In the genomic region with DNA sequence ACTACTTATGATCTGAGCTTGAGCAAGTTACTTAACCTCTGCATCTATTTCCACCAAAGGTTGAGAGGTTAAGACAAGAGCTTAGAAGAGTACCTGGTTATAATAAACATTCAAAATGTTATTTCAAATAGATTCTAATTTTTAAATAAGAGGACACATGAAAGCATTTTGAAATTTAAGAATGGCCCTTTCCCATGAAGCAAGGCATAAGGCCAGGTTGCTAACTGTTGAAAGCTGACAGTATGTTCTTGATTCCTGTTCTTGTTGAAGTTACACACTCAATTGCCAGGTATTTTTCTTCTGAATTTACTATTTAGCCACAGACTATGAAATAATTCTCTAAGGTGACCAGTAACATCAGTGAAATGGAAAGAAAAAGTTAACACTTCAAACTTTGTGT, we compare ENCODE assay signal across 23 cellular contexts. TPM values are rescaled to one million over a fixed set of nuclear protein-coding genes. Genes with fewer than 3 reads are reported as not detected.
"Had no signal": no experiment of that assay in that cellular context is flagged by ENCODE, and none has a peak within 500 bp of the region (broad histone marks: within the 10 kb centered on the region; RNA-seq: fewer than 3 reads in every experiment).

No MANE protein-coding gene starts in this region.

- H2AFZ ChIP-seq: parathyroid adenoma had no signal

- ATAC-seq: activated T-helper 17 cell treated with anti-CD3 and anti-CD28 coated beads, Interleukin-2, amount 50 U/mL, for 72 hours; gastroesophageal sphincter; heart left ventricle; left lobe of liver; mucosa of descending colon; sciatic nerve; stimulated activated effector memory CD8-positive, alpha-beta T cell treated with anti-CD3 and anti-CD28 coated beads, Interleukin-12 subunit alpha, Interleukin-12 subunit beta, amount 100 ng/mL, for 72 hours; T-cell had no signal

- H3K27me3 Mint-ChIP-seq: activated B cell treated with CpG ODN at 0.5 μM for 24 hours; activated CD4-positive, alpha-beta T cell treated with anti-CD3 and anti-CD28 coated beads, Interleukin-2, amount 10 ng/mL, durations not matched to agents 24 days and 14 days; activated T-helper 17 cell treated with anti-CD3 and anti-CD28 coated beads, Interleukin-2, amount 50 U/mL, for 72 hours; naive B cell; T-cell; type B pancreatic cell had no signal

- DNase-seq: activated B cell treated with CpG ODN at 0.5 μM for 24 hours; activated CD4-positive, alpha-beta T cell treated with anti-CD3 and anti-CD28 coated beads, Interleukin-2, amount 10 ng/mL, durations not matched to agents 24 days and 14 days; activated naive CD4-positive, alpha-beta T cell; aorta; dermis blood vessel endothelial cell; effector memory CD4-positive, alpha-beta T cell; heart left ventricle; kidney; mucosa of descending colon; naive B cell; stimulated activated CD4-positive, alpha-beta T cell treated with anti-CD3 and anti-CD28 coated beads, Interleukin-4, amount 100 ng/mL, for 24 hours; stomach; T-cell; testis had no signal

- H3K27ac Mint-ChIP-seq: activated B cell treated with CpG ODN at 0.5 μM for 24 hours; activated CD4-positive, alpha-beta T cell treated with anti-CD3 and anti-CD28 coated beads, Interleukin-2, amount 10 ng/mL, durations not matched to agents 24 days and 14 days; type B pancreatic cell had no signal

- H3K4me1 ChIP-seq: parathyroid adenoma, testis had no signal

- H3K27me3 ChIP-seq: esophagus muscularis mucosa, gastroesophageal sphincter, heart left ventricle, stomach, testis had no signal

- H3K9me3 ChIP-seq: esophagus muscularis mucosa, gastroesophageal sphincter, heart left ventricle, mucosa of descending colon, stomach, testis had no signal

- H3K9ac ChIP-seq: parathyroid adenoma had no signal

- H3K27ac ChIP-seq: esophagus muscularis mucosa, gastroesophageal sphincter, heart left ventricle, parathyroid adenoma, stomach, testis had no signal

- H3K4me3 Mint-ChIP-seq: activated B cell treated with CpG ODN at 0.5 μM for 24 hours; activated CD4-positive, alpha-beta T cell treated with anti-CD3 and anti-CD28 coated beads, Interleukin-2, amount 10 ng/mL, durations not matched to agents 24 days and 14 days; naive B cell; stimulated activated effector memory CD8-positive, alpha-beta T cell treated with anti-CD3 and anti-CD28 coated beads, Interleukin-12 subunit alpha, Interleukin-12 subunit beta, amount 100 ng/mL, for 72 hours; T-cell; type B pancreatic cell had no signal

- H3K9me3 Mint-ChIP-seq: activated B cell treated with CpG ODN at 0.5 μM for 24 hours; activated CD4-positive, alpha-beta T cell treated with anti-CD3 and anti-CD28 coated beads, Interleukin-2, amount 10 ng/mL, durations not matched to agents 24 days and 14 days; activated T-helper 17 cell treated with anti-CD3 and anti-CD28 coated beads, Interleukin-2, amount 50 U/mL, for 72 hours; naive B cell; stimulated activated effector memory CD8-positive, alpha-beta T cell treated with anti-CD3 and anti-CD28 coated beads, Interleukin-12 subunit alpha, Interleukin-12 subunit beta, amount 100 ng/mL, for 72 hours; T-cell; type B pancreatic cell had no signal

- H3K4me3 ChIP-seq: esophagus muscularis mucosa, gastroesophageal sphincter, heart left ventricle, mucosa of descending colon, stomach, testis had no signal

RNA-seq across cellular contexts. Expression of gene KIAA0319, which starts 58.5 kb away (rescaled TPM):
- total RNA-seq: activated CD4-positive, alpha-beta T cell treated with anti-CD3 and anti-CD28 coated beads, Interleukin-2, amount 10 ng/mL, durations not matched to agents 24 days and 14 days; dermis blood vessel endothelial cell; left lobe of liver; lung microvascular endothelial cell had no signal
- polyA plus RNA-seq: heart left ventricle had no signal
